In genomic region chr5:31632460-31632859, GRCh38 we compare ENCODE assay signal across 23 cellular contexts. TPM values are rescaled to one million over a fixed set of nuclear protein-coding genes. Genes with fewer than 3 reads are reported as not detected.
"Had no signal": no experiment of that assay in that cellular context is flagged by ENCODE, and none has a peak within 500 bp of the region (broad histone marks: within the 10 kb centered on the region; RNA-seq: fewer than 3 reads in every experiment).

No MANE protein-coding gene starts in this region.

- H3K79me2 ChIP-seq: hepatocyte had no signal

- H3K9me3 ChIP-seq: colonic mucosa, esophagus squamous epithelium, gastroesophageal sphincter, heart left ventricle, left lung, mucosa of descending colon had no signal

- H3K27me3 ChIP-seq: colonic mucosa, gastroesophageal sphincter, heart left ventricle, left lung had no signal

- H3K27ac ChIP-seq: colonic mucosa, epithelial cell of prostate, esophagus squamous epithelium, foreskin keratinocyte, gastroesophageal sphincter, heart left ventricle, hepatocyte, left lung had no signal

- H3K4me2 ChIP-seq: hepatocyte had no signal

- H2AFZ ChIP-seq: hepatocyte had no signal

- ATAC-seq: effector memory CD8-positive, alpha-beta T cell; esophagus mucosa; foreskin keratinocyte; gastroesophageal sphincter; heart left ventricle; left cardiac atrium; left lung; left ventricle myocardium superior; mucosa of descending colon; naive thymus-derived CD8-positive, alpha-beta T cell had no signal

- H3K4me1 ChIP-seq: colonic mucosa, esophagus squamous epithelium, foreskin keratinocyte, gastroesophageal sphincter, left lung had no signal

- H3K36me3 ChIP-seq: colonic mucosa, esophagus squamous epithelium, gastroesophageal sphincter, heart left ventricle, left lung had no signal

- H3K4me3 ChIP-seq: colonic mucosa, esophagus squamous epithelium, gastroesophageal sphincter, heart left ventricle, hepatocyte, left lung, lung, mucosa of descending colon had no signal

- DNase-seq: colonic mucosa; cortex of kidney; effector CD8-positive, alpha-beta T cell; effector memory CD8-positive, alpha-beta T cell; endodermal cell; erythroblast; esophagus squamous epithelium; foreskin keratinocyte; heart left ventricle; hypothalamus; left cardiac atrium; left lung; left ventricle myocardium superior; mesenchymal stem cell; mucosa of descending colon; naive B cell; naive thymus-derived CD8-positive, alpha-beta T cell had no signal

RNA-seq across cellular contexts. Expression of gene PDZD2, which starts 6.5 kb away (rescaled TPM):
- total RNA-seq: myocyte had no signal
